1 cellular context compared by ENCODE assay signal in the genomic region with DNA sequence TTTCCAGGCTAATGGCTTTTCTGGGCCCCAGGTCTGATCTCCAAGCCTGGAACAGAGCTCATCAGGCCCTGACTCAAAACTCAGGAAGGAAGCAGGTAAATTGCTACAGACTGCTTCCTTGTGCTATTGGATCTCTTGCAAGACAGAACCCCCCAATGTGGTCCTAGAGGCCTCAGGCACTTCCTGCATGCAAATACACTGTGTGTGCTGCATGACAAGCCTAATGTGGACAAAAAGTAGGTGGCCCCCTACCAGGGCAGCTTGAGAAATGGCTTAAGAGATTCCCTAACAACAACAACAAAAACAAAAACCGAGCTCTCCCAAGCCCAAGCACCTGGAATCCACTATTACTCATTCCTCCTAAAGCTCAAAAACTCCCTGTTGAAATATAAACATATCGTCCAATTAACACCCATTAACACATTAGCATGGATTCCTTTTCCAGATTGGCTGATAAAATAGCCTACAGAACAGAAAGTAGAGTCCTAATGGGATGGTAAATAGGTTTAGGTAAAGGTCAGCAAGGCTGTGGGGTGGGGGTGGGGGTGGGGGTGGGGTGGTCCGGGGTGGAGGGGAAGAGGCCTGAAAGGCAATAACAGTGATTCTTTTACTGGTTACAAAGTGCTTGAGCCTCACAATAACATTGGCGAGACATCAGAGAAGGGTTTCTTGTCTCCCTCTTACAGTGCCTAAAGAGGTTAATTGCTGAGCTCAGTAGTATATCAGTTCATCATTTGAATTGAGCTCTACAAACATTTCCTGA.
TF ChIP-seq lines count a peak whose summit lies in the region.

No MANE protein-coding gene starts in this region.

TF ChIP-seq in WTC11, 78 proteins besides CTCF, POLR2A, EP300 and RAD21 (continued from another document):
- TF ChIP-seq TEAD1 (CRISPR knock-in tag; IDR thresholded peaks at IDR 0.05) (no peak), SMAD4 (CRISPR knock-in tag; IDR thresholded peaks at IDR 0.05) (no peak), MXD4 (CRISPR knock-in tag; IDR thresholded peaks at IDR 0.05; ENCODE audit: borderline replicate concordance) (no peak), GABPB1 (CRISPR knock-in tag; IDR thresholded peaks at IDR 0.05) (no peak)
- TF ChIP-seq, protein P1, sequence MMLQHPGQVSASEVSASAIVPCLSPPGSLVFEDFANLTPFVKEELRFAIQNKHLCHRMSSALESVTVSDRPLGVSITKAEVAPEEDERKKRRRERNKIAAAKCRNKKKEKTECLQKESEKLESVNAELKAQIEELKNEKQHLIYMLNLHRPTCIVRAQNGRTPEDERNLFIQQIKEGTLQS (CRISPR knock-in tag; conservative IDR thresholded peaks at IDR 0.05) = no peak
